ENCODE assay signal across 15 cellular contexts in the genomic region with DNA sequence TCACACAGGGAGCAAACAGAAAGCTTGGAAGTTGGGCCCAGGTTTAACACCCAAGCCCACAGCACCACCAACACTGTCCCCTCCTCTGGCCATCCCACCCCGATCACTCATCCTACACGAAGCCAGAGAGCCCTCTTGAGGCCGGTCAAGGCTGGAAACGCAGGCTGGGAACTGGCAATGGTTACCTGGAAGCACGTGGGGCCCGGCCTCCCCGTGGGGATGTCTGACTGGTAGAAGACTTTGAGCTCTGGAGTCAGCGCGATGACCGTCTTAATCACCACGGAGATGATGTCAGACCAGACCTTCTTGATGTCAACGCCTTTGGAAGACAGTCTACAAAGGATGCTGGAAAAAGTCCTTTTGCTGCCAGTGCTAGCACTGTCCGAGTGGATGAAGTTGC.
DNase-seq lines count a peak whose midpoint lies in the region; ATAC-seq and TF ChIP-seq lines count a peak whose summit lies in the region.
"Had no signal": no experiment of that assay in that cellular context is flagged by ENCODE, and none has a peak within 500 bp of the region (broad histone marks: within the 10 kb centered on the region; RNA-seq: fewer than 3 reads in every experiment).

No MANE protein-coding gene starts in this region.

- WGBS in upper lobe of left lung, 2 donors: 83 to 86% methylated on average over 13 of the region's 13 CpGs

- no peaks in the 10 kb centered on the region for H3K27me3 ChIP-seq in upper lobe of left lung
- H3K27me3 ChIP-seq: breast epithelium had no signal

- no peak for TF ChIP-seq POLR2A in upper lobe of left lung (IDR thresholded peaks at IDR 0.05)

- H3K27me3 Mint-ChIP-seq in chondrocyte (ENCODE audit: low read depth): no peaks in the 10 kb centered on the region
- H3K27me3 Mint-ChIP-seq: activated B cell treated with CpG ODN at 0.5 μM for 24 hours had no signal

- H3K27ac ChIP-seq in upper lobe of left lung: no peak overlapping the region
- H3K27ac ChIP-seq: breast epithelium, C4-2B, parathyroid adenoma had no signal

- H3K36me3 ChIP-seq in upper lobe of left lung: peaks cover 0 to 5% (median 0%) of the 10 kb centered on the region in 4 donors
- H3K36me3 ChIP-seq: breast epithelium had no signal

- peaks cover 30% of the 10 kb centered on the region for H3K4me1 Mint-ChIP-seq in chondrocyte (ENCODE audit: low read depth)

- no peak overlapping the region for H3K4me3 Mint-ChIP-seq in chondrocyte (ENCODE audit: unreplicated experiment)
- H3K4me3 Mint-ChIP-seq: activated B cell treated with CpG ODN at 0.5 μM for 24 hours had no signal

- H3K27ac Mint-ChIP-seq in chondrocyte (ENCODE audit: unreplicated experiment): no peak overlapping the region
- H3K27ac Mint-ChIP-seq: activated B cell treated with CpG ODN at 0.5 μM for 24 hours had no signal

- H3K4me3 ChIP-seq in AG04449 (ENCODE audit: low read depth, low read length) (no peak overlapping the region), upper lobe of left lung (no peak overlapping the region)
- H3K4me3 ChIP-seq: breast epithelium had no signal

- CTCF ChIA-PET in AG04449 (lab: Yijun Ruan, JAX): interaction anchor here (1.1 to 4.0 kb wide), 8 partner anchors 102 to 443 kb away, joined by 3 to 42 read pairs (median 5); no protein-coding TSS in a partner anchor

- H3K4me1 ChIP-seq in upper lobe of left lung: peaks cover 0 to 5% (median 0%) of the 10 kb centered on the region in 4 donors
- H3K4me1 ChIP-seq: parathyroid adenoma had no signal

- POLR2A ChIA-PET in AG04449 (lab: Yijun Ruan, JAX): no interaction called here

- no peak for DNase-seq in AG04449 (ENCODE audit: low read depth, low spot score)
- DNase-seq in HuH-7 (ENCODE audit: low spot score): peak; percentile 68
- DNase-seq in chondrocyte (ENCODE audit: low spot score): no peak
- peak; percentile 30 to 54 for DNase-seq in lung microvascular endothelial cell (ENCODE audit: low read depth in 2 of 2)
- no peak for DNase-seq in upper lobe of left lung
- no peak for DNase-seq in NCI-H510A treated with DMSO at 0.1 percent for 48 hours (lab: John Stamatoyannopoulos, UW)
- DNase-seq in SW480 (ENCODE audit: low spot score): no peak
- DNase-seq: activated B cell treated with CpG ODN at 0.5 μM for 24 hours; activated T-cell treated with anti-CD3 and anti-CD28 coated beads, Interleukin-2, amount 50 U/mL, for 48 hours; NCI-H2171 treated with DMSO at 0.1 percent for 48 hours; SHP77 treated with DMSO at 0.1 percent for 48 hours had no signal

- no peaks in the 10 kb centered on the region for H3K9me3 ChIP-seq in upper lobe of left lung
- H3K9me3 ChIP-seq: breast epithelium had no signal

- no peaks in the 10 kb centered on the region for H3K9me3 Mint-ChIP-seq in chondrocyte (ENCODE audit: low read depth)
- H3K9me3 Mint-ChIP-seq: activated B cell treated with CpG ODN at 0.5 μM for 24 hours had no signal

- ATAC-seq in upper lobe of left lung (ENCODE audit: low FRiP score in 2 of 2) (no peak), GM19351 (IDR thresholded peaks at IDR 0.05; ENCODE audit: unreplicated experiment) (no peak)

- peak; percentile 49 for TF ChIP-seq CTCF in AG04449 (IDR thresholded peaks at IDR 0.05; ENCODE audit: insufficient read depth, low read length, missing control alignments)
- TF ChIP-seq CTCF in chondrocyte (IDR thresholded peaks at IDR 0.05): peak; percentile 66
- no peak for TF ChIP-seq CTCF in upper lobe of left lung (IDR thresholded peaks at IDR 0.05)

- no peak for TF ChIP-seq EP300 in upper lobe of left lung (IDR thresholded peaks at IDR 0.05)

- peaks cover 6% of the 10 kb centered on the region for H3K36me3 Mint-ChIP-seq in chondrocyte (ENCODE audit: low read depth)

Comparison
In these comparisons a context has a peak if more than half of its experiments do, and no peak if none do; other contexts are left out.
1. DNase-seq: peak in HuH-7 (single experiment) and lung microvascular endothelial cell (2 of 2); none in AG04449 (single experiment), chondrocyte (single experiment), upper lobe of left lung (0 of 2), NCI-H510A treated with DMSO at 0.1 percent for 48 hours (single experiment) and SW480 (single experiment).
2. CTCF ChIP-seq: peak in AG04449 (single experiment) and chondrocyte (single experiment); none in upper lobe of left lung (0 of 6).